Comparison of ENCODE assay signal across 8 cellular contexts in the genomic region with DNA sequence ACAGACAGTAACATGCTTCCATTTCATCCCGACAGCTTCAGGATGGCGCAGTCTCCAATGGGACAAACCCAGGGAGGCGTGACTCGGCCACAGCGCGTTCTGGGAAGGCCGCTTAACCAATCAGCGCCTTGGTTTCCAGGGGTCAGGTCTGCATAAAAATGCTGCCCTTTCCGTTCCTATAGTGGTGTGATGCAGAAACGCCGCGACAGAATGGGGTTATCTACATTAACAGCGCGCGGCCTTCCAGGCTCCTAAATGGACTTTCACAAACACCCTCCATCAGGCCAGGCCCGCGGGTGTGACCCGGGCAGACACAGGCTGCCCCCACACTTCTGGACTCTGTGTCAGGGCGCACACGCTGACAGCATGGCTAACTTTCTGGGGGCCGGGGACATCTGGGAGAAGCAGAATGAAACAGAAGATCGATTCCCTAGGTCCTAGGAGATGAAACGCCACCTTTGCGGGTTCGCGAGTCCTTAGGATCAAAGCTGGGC. TPM values are rescaled to one million over a fixed set of nuclear protein-coding genes. Genes with fewer than 3 reads are reported as not detected.
DNase-seq lines count a peak whose midpoint lies in the region; ATAC-seq and TF ChIP-seq lines count a peak whose summit lies in the region.

No MANE protein-coding gene starts in this region.

- 4 to 10% methylated on average over 8 to 20 of the region's 26 CpGs for WGBS in esophagus squamous epithelium, 2 donors
- WGBS in transverse colon (ENCODE audit: low coverage in 1 of 2), 2 donors = 1% methylated on average over 24 of the region's 26 CpGs; no CpG with 5 or more reads in 1 of the 2 donors

- in situ Hi-C loops in transverse colon (cut with MboI; ENCODE audit: low pct_ligation_motif_present in 1 of 4, low pct_unique_long_range_greater_than_20kb in 1 of 4, low sequenced_read_pairs in 3 of 4) = no loop called here

- intact Hi-C loops in esophagus squamous epithelium (cut with DNase I) (no loop called here), transverse colon (cut with DNase I; ENCODE audit: low total_unique reads) (no loop called here)

- H3K36me3 ChIP-seq in WERI-Rb-1 = no peaks in the 10 kb centered on the region
- H3K36me3 ChIP-seq in esophagus squamous epithelium = no peaks in the 10 kb centered on the region
- no peaks in the 10 kb centered on the region for H3K36me3 ChIP-seq in transverse colon

- peaks cover 0 to 22% (median 0%) of the 10 kb centered on the region in 3 donors for H3K4me1 ChIP-seq in esophagus squamous epithelium
- H3K4me1 ChIP-seq in mononuclear cell (ENCODE audit: insufficient read depth, low read length) = peaks cover 17% of the 10 kb centered on the region
- H3K4me1 ChIP-seq in transverse colon = peaks cover 7 to 13% (median 11%) of the 10 kb centered on the region in 4 donors

- no peaks in the 10 kb centered on the region for H3K9me3 ChIP-seq in WERI-Rb-1 (ENCODE audit: severe bottlenecking)
- no peaks in the 10 kb centered on the region for H3K9me3 ChIP-seq in esophagus squamous epithelium
- H3K9me3 ChIP-seq in mononuclear cell (ENCODE audit: low read depth, low read length) = no peaks in the 10 kb centered on the region
- H3K9me3 ChIP-seq in transverse colon = no peaks in the 10 kb centered on the region

- no peak for TF ChIP-seq CTCF in WERI-Rb-1 (IDR thresholded peaks at IDR 0.05; ENCODE audit: low read depth, low read length)
- TF ChIP-seq CTCF in esophagus squamous epithelium (IDR thresholded peaks at IDR 0.05) = no peak
- peak in 1 of 5 experiments; percentile 7 for TF ChIP-seq CTCF in transverse colon (IDR thresholded peaks at IDR 0.05)

- H3K27me3 ChIP-seq in WERI-Rb-1 (ENCODE audit: insufficient read depth, low read depth, severe bottlenecking) = no peaks in the 10 kb centered on the region
- H3K27me3 ChIP-seq in esophagus squamous epithelium = no peaks in the 10 kb centered on the region
- no peaks in the 10 kb centered on the region for H3K27me3 ChIP-seq in mononuclear cell (ENCODE audit: insufficient read depth, low read length)
- H3K27me3 ChIP-seq in transverse colon = no peaks in the 10 kb centered on the region

- peak overlapping the region; percentile 59 for H3K27ac ChIP-seq in WERI-Rb-1
- peak overlapping the region; percentile 64 to 87 (median 76) for H3K27ac ChIP-seq in esophagus squamous epithelium
- H3K27ac ChIP-seq in transverse colon = peak overlapping the region; percentile 73 to 90 (median 88)

- peak in 1 of 4 donors; percentile 12 for TF ChIP-seq POLR2A in esophagus squamous epithelium (IDR thresholded peaks at IDR 0.05)
- TF ChIP-seq POLR2A in transverse colon (IDR thresholded peaks at IDR 0.05) = no peak

- DNase-seq in stimulated activated CD4-positive, alpha-beta T cell treated with anti-CD3 and anti-CD28 coated beads, Interleukin-4, amount 100 ng/mL, for 24 hours = peak; percentile 14
- no peak for DNase-seq in stimulated activated CD4-positive, alpha-beta T cell treated with anti-CD3 and anti-CD28 coated beads, Interleukin-1b, Interleukin-23, amount 100 ng/mL, for 48 hours
- DNase-seq in NCI-H1930 (lab: John Stamatoyannopoulos, UW) (peak; percentile 66 to 73), WERI-Rb-1 (peak; percentile 88), esophagus squamous epithelium (lab: John Stamatoyannopoulos, UW) (no peak), transverse colon (peak; percentile 82)

- H3K4me3 ChIP-seq in WERI-Rb-1 (ENCODE audit: low read depth, low read length) (peak overlapping the region; percentile 80), esophagus squamous epithelium (peak overlapping the region; percentile 49 to 84 (median 76)), mononuclear cell (ENCODE audit: low read length) (peak overlapping the region; percentile 46), transverse colon (peak overlapping the region; percentile 57 to 73 (median 62))

- ATAC-seq in HG02840 (IDR thresholded peaks at IDR 0.05; ENCODE audit: low FRiP score, unreplicated experiment) = peak; percentile 33

- no peak for TF ChIP-seq EP300 in transverse colon (IDR thresholded peaks at IDR 0.05; ENCODE audit: low read depth)

RNA-seq across cellular contexts. Expression of a gene that starts 0.8 kb away (rescaled TPM):
- total RNA-seq in esophagus squamous epithelium (1 to 10 TPM; 1.2 to 4.2 (median 1.9) TPM), mononuclear cell (2.5 TPM), transverse colon (10 to 100 TPM in 1 of 4 donors, 1 to 10 TPM in 3; 1.5 to 12.5 (median 5.3) TPM)

RNA-seq across cellular contexts. Expression of a gene that starts 10.9 kb away (rescaled TPM):
- total RNA-seq in esophagus squamous epithelium = 10 to 100 TPM; 47.4 to 75.0 (median 65.2) TPM
- 45.1 TPM for total RNA-seq in mononuclear cell
- total RNA-seq in transverse colon = 100 to 1,000 TPM in 1 of 4 donors, 10 to 100 TPM in 3; 40.0 to 128 (median 81.3) TPM

RNA-seq across cellular contexts. Expression of a gene that starts 19.4 kb away (rescaled TPM):
- total RNA-seq in esophagus squamous epithelium (under 1 TPM in 1 of 4 donors, not detected in 3; 0.19 TPM), mononuclear cell (under 0.01 TPM), transverse colon (10 to 100 TPM; 17.6 to 52.0 (median 33.8) TPM)

Comparison
In these comparisons a context has a peak if more than half of its experiments do, and no peak if none do; other contexts are left out.
1. DNase-seq: peak in stimulated activated CD4-positive, alpha-beta T cell treated with anti-CD3 and anti-CD28 coated beads, Interleukin-4, amount 100 ng/mL, for 24 hours (single experiment), NCI-H1930 (2 of 2), WERI-Rb-1 (single experiment) and transverse colon (single experiment); none in stimulated activated CD4-positive, alpha-beta T cell treated with anti-CD3 and anti-CD28 coated beads, Interleukin-1b, Interleukin-23, amount 100 ng/mL, for 48 hours (single experiment) and esophagus squamous epithelium (single experiment).
2. RNA of a gene that starts 19.4 kb away (total RNA-seq): 17.6 to 52.0 TPM in transverse colon; 0.19 TPM in esophagus squamous epithelium and under 0.01 TPM in mononuclear cell (single experiment); every median in the first group is over 10 times any median in the second.
3. Peak in every context shown above with its lines, with median percentiles within 50 percentile points of each other: H3K27ac ChIP-seq and H3K4me3 ChIP-seq.